Comparison of ENCODE assay signal across 8 cellular contexts in genomic region chr15:31360843-31361763, GRCh38. TPM values are rescaled to one million over a fixed set of nuclear protein-coding genes. Genes with fewer than 3 reads are reported as not detected.
A peak's percentile ranks its signal among the peaks of the same experiment; 100 is the strongest.
DNase-seq lines count a peak whose midpoint lies in the region; ATAC-seq and TF ChIP-seq lines count a peak whose summit lies in the region.

No MANE protein-coding gene starts in this region.

- H3K27ac ChIP-seq in DOHH2 (ENCODE audit: low read depth, low read length) (peak overlapping the region; percentile 99), Peyer's patch (peak overlapping the region; percentile 94 to 99 (median 96)), lung (ENCODE audit: low read depth in 1 of 2, low read length in 1 of 2) (peak overlapping the region; percentile 67 to 89), upper lobe of right lung (peak overlapping the region; percentile 92)

- H3K4me2 ChIP-seq in DOHH2 (ENCODE audit: low read length): peak overlapping the region; percentile 97

- H3K27ac Mint-ChIP-seq in activated naive CD4-positive, alpha-beta T cell treated with anti-CD3 and anti-CD28 coated beads, Interleukin-2, amount 10 ng/mL, durations not matched to agents 7 days and 5 days: peak overlapping the region; percentile 97

- H3K4me3 Mint-ChIP-seq in activated naive CD4-positive, alpha-beta T cell treated with anti-CD3 and anti-CD28 coated beads, Interleukin-2, amount 10 ng/mL, durations not matched to agents 7 days and 5 days: peak overlapping the region; percentile 66

- peaks cover 43% of the 10 kb centered on the region for H3K36me3 Mint-ChIP-seq in activated naive CD4-positive, alpha-beta T cell treated with anti-CD3 and anti-CD28 coated beads, Interleukin-2, amount 10 ng/mL, durations not matched to agents 7 days and 5 days

- no peaks in the 10 kb centered on the region for H3K9me2 ChIP-seq in DOHH2 (replicated peaks; ENCODE audit: control insufficient read depth, low read length)

- no peaks in the 10 kb centered on the region for H4K20me1 ChIP-seq in DOHH2 (ENCODE audit: control insufficient read depth, insufficient read depth, low read depth, low read length)

- peaks cover 94% of the 10 kb centered on the region for H3K79me2 ChIP-seq in DOHH2 (ENCODE audit: control insufficient read depth, low read length)

- peak; percentile 50 for ATAC-seq in GM21367 (IDR thresholded peaks at IDR 0.05; ENCODE audit: unreplicated experiment)
- peak; percentile 17 for ATAC-seq in lung (ENCODE audit: insufficient read depth, low FRiP score)
- ATAC-seq in upper lobe of right lung: peak; percentile 4

- no peaks in the 10 kb centered on the region for H3K27me3 Mint-ChIP-seq in activated naive CD4-positive, alpha-beta T cell treated with anti-CD3 and anti-CD28 coated beads, Interleukin-2, amount 10 ng/mL, durations not matched to agents 7 days and 5 days

- TF ChIP-seq POLR2A in Peyer's patch (IDR thresholded peaks at IDR 0.05): peak; percentile 30 to 58

- H3K27me3 ChIP-seq in DOHH2 (ENCODE audit: control insufficient read depth, low read length): no peaks in the 10 kb centered on the region
- H3K27me3 ChIP-seq in Peyer's patch: no peaks in the 10 kb centered on the region
- H3K27me3 ChIP-seq in lung (ENCODE audit: control insufficient read depth, insufficient read depth): no peaks in the 10 kb centered on the region
- H3K27me3 ChIP-seq in upper lobe of right lung: no peaks in the 10 kb centered on the region

- TF ChIP-seq CTCF in DOHH2 (IDR thresholded peaks at IDR 0.05; ENCODE audit: low read depth, low read length, poor library complexity, severe bottlenecking) (no peak), Peyer's patch (IDR thresholded peaks at IDR 0.05) (peak in 1 of 6 experiments; percentile 5), lung (IDR thresholded peaks at IDR 0.05; ENCODE audit: control extremely low read depth, extremely low read depth) (no peak), upper lobe of right lung (IDR thresholded peaks at IDR 0.05) (no peak)

- DNase-seq in HT-29 (ENCODE audit: low spot score) (peak; percentile 40), Peyer's patch (peak; percentile 74 to 96 (median 95)), lung (ENCODE audit: low spot score) (peak; percentile 60), upper lobe of right lung (peak; percentile 71), iPS-NIHi7 (ENCODE audit: extremely low spot score) (no peak)
- peak; percentile 95 for DNase-seq in activated naive CD4-positive, alpha-beta T cell treated with anti-CD3 and anti-CD28 coated beads, Interleukin-2, amount 10 ng/mL, durations not matched to agents 7 days and 5 days

- H3K36me3 ChIP-seq in DOHH2 (ENCODE audit: control insufficient read depth, low read length) (peaks cover 51% of the 10 kb centered on the region), Peyer's patch (no peaks in the 10 kb centered on the region), lung (ENCODE audit: control insufficient read depth in 2 of 2, insufficient read depth in 2 of 2, low read length in 2 of 2) (peaks cover 0 to 1% of the 10 kb centered on the region in 2 donors), upper lobe of right lung (no peaks in the 10 kb centered on the region)

- H3K4me3 ChIP-seq in DOHH2 (ENCODE audit: low read length): peak overlapping the region; percentile 75
- peak overlapping the region in 3 of 4 donors; percentile 14 to 40 (median 27) for H3K4me3 ChIP-seq in Peyer's patch
- no peak overlapping the region for H3K4me3 ChIP-seq in lung
- peak overlapping the region; percentile 20 for H3K4me3 ChIP-seq in upper lobe of right lung

- H3K9me3 ChIP-seq in DOHH2 (ENCODE audit: control insufficient read depth, insufficient read depth, low read length): no peaks in the 10 kb centered on the region
- H3K9me3 ChIP-seq in Peyer's patch: no peaks in the 10 kb centered on the region
- no peaks in the 10 kb centered on the region for H3K9me3 ChIP-seq in lung (ENCODE audit: control insufficient read depth in 2 of 2, insufficient read depth in 1 of 2, low read length in 1 of 2)
- no peaks in the 10 kb centered on the region for H3K9me3 ChIP-seq in upper lobe of right lung

- H3K4me1 ChIP-seq in DOHH2 (ENCODE audit: control insufficient read depth, low read length): peaks cover 99% of the 10 kb centered on the region
- peaks cover 25 to 94% (median 76%) of the 10 kb centered on the region in 4 donors for H3K4me1 ChIP-seq in Peyer's patch
- peaks cover 62 to 72% of the 10 kb centered on the region in 2 donors for H3K4me1 ChIP-seq in lung (ENCODE audit: control insufficient read depth in 2 of 2, insufficient read depth in 2 of 2, low read length in 2 of 2)
- H3K4me1 ChIP-seq in upper lobe of right lung: peaks cover 98% of the 10 kb centered on the region

- H3K9me3 Mint-ChIP-seq in activated naive CD4-positive, alpha-beta T cell treated with anti-CD3 and anti-CD28 coated beads, Interleukin-2, amount 10 ng/mL, durations not matched to agents 7 days and 5 days: no peaks in the 10 kb centered on the region

- WGBS in lung, 2 donors: 28 to 29% methylated on average over 17 of the region's 17 CpGs

- CTCF ChIA-PET in activated naive CD4-positive, alpha-beta T cell treated with anti-CD3 and anti-CD28 coated beads, Interleukin-2, amount 10 ng/mL, durations not matched to agents 7 days and 5 days (lab: Charles Lee): interaction anchor here (0.6 to 14.1 kb wide), 4 partner anchors 14 to 128 kb away, joined by 3 to 160 read pairs (median 6); no protein-coding TSS in a partner anchor

- intact Hi-C loops in upper lobe of right lung (cut with DNase I): no loop called here

- H3F3A ChIP-seq in DOHH2 (ENCODE audit: control insufficient read depth, insufficient read depth): peaks cover 53% of the 10 kb centered on the region

- peaks cover 100% of the 10 kb centered on the region for H3K4me1 Mint-ChIP-seq in activated naive CD4-positive, alpha-beta T cell treated with anti-CD3 and anti-CD28 coated beads, Interleukin-2, amount 10 ng/mL, durations not matched to agents 7 days and 5 days

RNA-seq across cellular contexts. Expression of gene KLF13, which starts 34.5 kb away (rescaled TPM):
- 52.2 and 52.7 TPM in 2 replicates for total RNA-seq in HT-29 (2014; rRNA removed; shearing (Covaris generic))
- total RNA-seq in Peyer's patch (10 to 100 TPM; 51.2 to 80.4 (median 75.6) TPM), lung (100 to 1,000 TPM in 1 of 2 donors, 10 to 100 TPM in 1; 38.3 to 157 TPM), upper lobe of right lung (176 TPM)
- 10 to 100 TPM; 47.1 to 63.2 TPM for polyA plus RNA-seq in lung
